ENCODE assay signal across 13 cellular contexts in the genomic region with DNA sequence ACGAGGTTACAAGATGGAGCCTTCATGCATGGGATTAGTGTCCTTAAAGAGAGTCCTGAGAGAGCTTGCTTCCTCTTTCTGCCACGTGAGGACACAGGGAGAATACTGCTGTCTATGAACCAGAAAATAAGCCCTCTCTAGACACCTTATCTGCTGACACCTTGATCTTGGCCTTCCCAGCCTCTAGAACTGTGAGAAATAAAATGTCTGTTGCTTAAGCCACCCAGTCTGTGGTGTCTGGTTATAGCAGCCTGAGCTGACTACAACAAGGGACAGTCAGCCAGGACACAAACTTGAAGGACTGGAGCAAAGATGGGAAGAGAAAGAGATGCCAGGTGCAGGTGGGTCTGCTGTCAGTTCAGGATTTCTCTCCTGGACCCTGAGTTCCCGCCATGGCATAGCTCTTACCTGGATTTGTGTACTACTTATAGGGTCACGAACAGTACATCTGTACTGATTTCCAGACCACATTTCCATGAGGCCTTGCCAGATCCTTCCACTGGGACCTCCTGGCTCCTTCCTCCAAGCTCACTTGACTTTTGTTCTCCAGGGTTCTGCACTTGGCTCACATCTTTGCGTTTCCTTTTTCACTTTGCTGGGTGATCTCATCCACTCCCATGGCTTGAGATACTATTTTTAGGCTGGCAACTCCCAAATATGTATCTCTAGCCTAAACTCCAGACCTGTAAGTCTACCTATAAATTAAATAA. TPM values are rescaled to one million over a fixed set of nuclear protein-coding genes. Genes with fewer than 3 reads are reported as not detected.
A peak's percentile ranks its signal among the peaks of the same experiment; 100 is the strongest.
DNase-seq lines count a peak whose midpoint lies in the region; ATAC-seq and TF ChIP-seq lines count a peak whose summit lies in the region.
"Had no signal": no experiment of that assay in that cellular context is flagged by ENCODE, and none has a peak within 500 bp of the region (broad histone marks: within the 10 kb centered on the region; RNA-seq: fewer than 3 reads in every experiment).

No MANE protein-coding gene starts in this region.

- no peaks in the 10 kb centered on the region for H4K20me1 ChIP-seq in hepatocyte (ENCODE audit: insufficient read depth, poor library complexity, severe bottlenecking)

- no peak overlapping the region for H3K4me3 ChIP-seq in psoas muscle
- no peak overlapping the region for H3K4me3 ChIP-seq in hepatocyte

- peak; percentile 24 for ATAC-seq in foreskin keratinocyte
- ATAC-seq in psoas muscle = peak; percentile 70 to 88 (median 84)
- no peak for ATAC-seq in left colon
- ATAC-seq in GM21447 (IDR thresholded peaks at IDR 0.05; ENCODE audit: unreplicated experiment) = no peak
- ATAC-seq: activated T-cell treated with anti-CD3 and anti-CD28 coated beads, Interleukin-2, amount 50 U/mL, for 4 hours had no signal

- H3K9me3 ChIP-seq in psoas muscle = no peaks in the 10 kb centered on the region
- no peaks in the 10 kb centered on the region for H3K9me3 ChIP-seq in hepatocyte (ENCODE audit: low read depth)

- intact Hi-C loops in psoas muscle (cut with DNase I) = loop anchor here in 1 of 2 donors (5.0 kb wide), 1 partner anchor 61 kb away; no protein-coding TSS in a partner anchor
- intact Hi-C loops in left colon (cut with DNase I, micrococcal nuclease) = no loop called here

- peaks cover 29% of the 10 kb centered on the region for H3K27me3 ChIP-seq in foreskin keratinocyte
- no peaks in the 10 kb centered on the region for H3K27me3 ChIP-seq in psoas muscle (ENCODE audit: insufficient read depth in 3 of 3, low read length in 2 of 3)
- no peaks in the 10 kb centered on the region for H3K27me3 ChIP-seq in hepatocyte

- H3K4me1 ChIP-seq in foreskin keratinocyte (peaks cover 13% of the 10 kb centered on the region), psoas muscle (peaks cover 31% of the 10 kb centered on the region), hepatocyte (ENCODE audit: insufficient read depth) (peaks cover 10% of the 10 kb centered on the region)

- H3K27ac ChIP-seq in foreskin keratinocyte = no peak overlapping the region
- peak overlapping the region; percentile 83 for H3K27ac ChIP-seq in psoas muscle
- H3K27ac ChIP-seq in hepatocyte = no peak overlapping the region

- H3K9me2 ChIP-seq in hepatocyte (replicated peaks; ENCODE audit: insufficient read depth) = no peaks in the 10 kb centered on the region

- H3K79me2 ChIP-seq in hepatocyte = no peaks in the 10 kb centered on the region

- peak; percentile 9 for DNase-seq in Daoy (ENCODE audit: low read depth)
- DNase-seq in SKM-1 treated with dmso at 0.1 percent for 144 hours (lab: John Stamatoyannopoulos, UW; ENCODE audit: unreplicated experiment) = peak; percentile 54
- no peak for DNase-seq in foreskin keratinocyte
- DNase-seq in psoas muscle = peak; percentile 27 to 64
- DNase-seq in NCI-H748 treated with DMSO at 0.1 percent for 48 hours (lab: John Stamatoyannopoulos, UW) = no peak
- no peak for DNase-seq in left colon
- no peak for DNase-seq in hepatocyte (ENCODE audit: low spot score)
- DNase-seq: activated CD4-positive, alpha-beta T cell treated with anti-CD3 and anti-CD28 coated beads, Interleukin-2, amount 10 ng/mL, durations not matched to agents 24 days and 14 days; activated T-cell treated with anti-CD3 and anti-CD28 coated beads, Interleukin-2, amount 50 U/mL, for 4 hours; cortex of kidney; NCI-H1930; NCI-H69 had no signal

- WGBS in psoas muscle, 3 donors = 18 to 46% (median 21%) methylated on average over 5 of the region's 5 CpGs
- 89% methylated on average over 5 of the region's 5 CpGs for WGBS in hepatocyte (ENCODE audit: low lambda C conversion rate, missing lambda C conversion rate)

- H3K4me2 ChIP-seq in hepatocyte = no peak overlapping the region

- H3K36me3 ChIP-seq in psoas muscle (ENCODE audit: insufficient read depth in 1 of 2, low read depth in 1 of 2) (no peaks in the 10 kb centered on the region), hepatocyte (replicated peaks; ENCODE audit: insufficient read depth, low read depth) (no peaks in the 10 kb centered on the region)

- TF ChIP-seq CTCF in foreskin keratinocyte (conservative IDR thresholded peaks at IDR 0.05) = no peak
- no peak for TF ChIP-seq CTCF in psoas muscle (IDR thresholded peaks at IDR 0.05)
- no peak for TF ChIP-seq CTCF in hepatocyte (IDR thresholded peaks at IDR 0.05; ENCODE audit: poor library complexity)

- no peak overlapping the region for H2AFZ ChIP-seq in hepatocyte

RNA-seq across cellular contexts. Expression of a gene that starts 44.8 kb away (rescaled TPM):
- 7.4 and 10.1 TPM in 2 replicates for total RNA-seq in Daoy (2014; rRNA removed; shearing (Covaris generic))
- total RNA-seq in foreskin keratinocyte (0.65 and 0.92 TPM in 2 replicates), psoas muscle (10 to 100 TPM; 28.9 to 74.5 (median 57.1) TPM), left colon (10 to 100 TPM in 1 of 2 donors, 1 to 10 TPM in 1; 8.1 to 18.6 TPM), hepatocyte (61.3 and 83.8 TPM in 2 replicates)
- polyA plus RNA-seq in foreskin keratinocyte (0.07 and 0.11 TPM in 2 replicates), psoas muscle (10 to 100 TPM; 10.1 to 27.4 (median 10.4) TPM), hepatocyte (50.2 and 69.2 TPM in 2 replicates)

Comparison
In these comparisons a context has a peak if more than half of its experiments do, and no peak if none do; other contexts are left out.
1. DNase-seq: peak in Daoy (single experiment), SKM-1 treated with dmso at 0.1 percent for 144 hours (single experiment) and psoas muscle (2 of 2); none in foreskin keratinocyte (0 of 2), NCI-H748 treated with DMSO at 0.1 percent for 48 hours (single experiment), left colon (0 of 2) and hepatocyte (single experiment).
2. ATAC-seq: peak in foreskin keratinocyte (single experiment) and psoas muscle (4 of 4); none in left colon (single experiment) and GM21447 (single experiment).